In genomic region chr2:233053928-233054774, GRCh38 we compare ENCODE assay signal across 8 cellular contexts. TPM values are rescaled to one million over a fixed set of nuclear protein-coding genes. Genes with fewer than 3 reads are reported as not detected.
DNase-seq lines count a peak whose midpoint lies in the region; ATAC-seq and TF ChIP-seq lines count a peak whose summit lies in the region.

No MANE protein-coding gene starts in this region.

- peaks cover 16% of the 10 kb centered on the region for H3K27me3 Mint-ChIP-seq in activated CD4-positive, alpha-beta T cell treated with anti-CD3 and anti-CD28 coated beads, Interleukin-2, amount 10 ng/mL, durations not matched to agents 7 days and 5 days
- H3K27me3 Mint-ChIP-seq in mesothelial cell of epicardium (ENCODE audit: low read depth) = peaks cover 46% of the 10 kb centered on the region

- H3K36me3 Mint-ChIP-seq in activated CD4-positive, alpha-beta T cell treated with anti-CD3 and anti-CD28 coated beads, Interleukin-2, amount 10 ng/mL, durations not matched to agents 7 days and 5 days (ENCODE audit: low read depth) = no peaks in the 10 kb centered on the region
- H3K36me3 Mint-ChIP-seq in mesothelial cell of epicardium = no peaks in the 10 kb centered on the region

- peak overlapping the region in 1 of 59 donors; percentile 27 for H3K4me3 ChIP-seq in dorsolateral prefrontal cortex

- CTCF ChIA-PET in activated CD4-positive, alpha-beta T cell treated with anti-CD3 and anti-CD28 coated beads, Interleukin-2, amount 10 ng/mL, durations not matched to agents 7 days and 5 days (lab: Charles Lee) = interaction anchor here (0.6 to 2.9 kb wide), 12 partner anchors 9 to 449 kb away, joined by 3 to 16 read pairs (median 4); partner anchors contain the start of gene ATG16L1

- peak; percentile 98 for TF ChIP-seq CTCF in GM12874 (IDR thresholded peaks at IDR 0.05; ENCODE audit: insufficient read depth, low read depth, low read length)
- TF ChIP-seq CTCF in dorsolateral prefrontal cortex (IDR thresholded peaks at IDR 0.05 in 54 of 56, conservative IDR thresholded peaks at IDR 0.05 in 2 of 56; ENCODE audit: low read depth in 1 of 56, partially characterized antibody in 56 of 56) = peak; percentile 75 to 99 (median 93)
- peak; percentile 97 for TF ChIP-seq CTCF in mesothelial cell of epicardium (IDR thresholded peaks at IDR 0.05; ENCODE audit: unreplicated experiment)

- H3K4me3 Mint-ChIP-seq in activated CD4-positive, alpha-beta T cell treated with anti-CD3 and anti-CD28 coated beads, Interleukin-2, amount 10 ng/mL, durations not matched to agents 7 days and 5 days = no peak overlapping the region
- H3K4me3 Mint-ChIP-seq in mesothelial cell of epicardium = no peak overlapping the region

- H3K27ac ChIP-seq in dorsolateral prefrontal cortex = peak overlapping the region in 4 of 59 donors; percentile 7 to 56 (median 18)

- intact Hi-C loops in dorsolateral prefrontal cortex (cut with DNase I) = loop anchor here (2.0 to 5.0 kb wide), 2 partner anchors 177 to 201 kb away; no protein-coding TSS in a partner anchor

- no peak overlapping the region for H3K27ac Mint-ChIP-seq in activated CD4-positive, alpha-beta T cell treated with anti-CD3 and anti-CD28 coated beads, Interleukin-2, amount 10 ng/mL, durations not matched to agents 7 days and 5 days
- peak overlapping the region; percentile 40 for H3K27ac Mint-ChIP-seq in mesothelial cell of epicardium

- peaks cover 14% of the 10 kb centered on the region for H3K4me1 Mint-ChIP-seq in activated CD4-positive, alpha-beta T cell treated with anti-CD3 and anti-CD28 coated beads, Interleukin-2, amount 10 ng/mL, durations not matched to agents 7 days and 5 days
- H3K4me1 Mint-ChIP-seq in mesothelial cell of epicardium = peaks cover 14% of the 10 kb centered on the region

- H3K9me3 Mint-ChIP-seq in activated CD4-positive, alpha-beta T cell treated with anti-CD3 and anti-CD28 coated beads, Interleukin-2, amount 10 ng/mL, durations not matched to agents 7 days and 5 days = no peaks in the 10 kb centered on the region
- H3K9me3 Mint-ChIP-seq in mesothelial cell of epicardium = no peaks in the 10 kb centered on the region

- peak; percentile 91 for DNase-seq in 8988T
- peak; percentile 58 for DNase-seq in NCI-H1105 treated with DMSO at 0.1 percent for 48 hours (lab: John Stamatoyannopoulos, UW)
- peak; percentile 66 for DNase-seq in activated CD4-positive, alpha-beta T cell treated with anti-CD3 and anti-CD28 coated beads, Interleukin-2, amount 10 ng/mL, durations not matched to agents 7 days and 5 days
- DNase-seq in dorsolateral prefrontal cortex = peak in 7 of 10 donors; percentile 21 to 79 (median 63)
- DNase-seq in mesothelial cell of epicardium (ENCODE audit: low spot score in 2 of 2, unreplicated experiment in 2 of 2) = peak; percentile 60 to 82
- peak; percentile 90 for DNase-seq in stimulated activated CD8-positive, alpha-beta memory T cell treated with anti-CD3 and anti-CD28 coated beads, Interleukin-4, amount 100 ng/mL, for 48 hours

- POLR2A ChIA-PET in activated CD4-positive, alpha-beta T cell treated with anti-CD3 and anti-CD28 coated beads, Interleukin-2, amount 10 ng/mL, durations not matched to agents 7 days and 5 days (lab: Charles Lee) = no interaction called here

- H3K27me3 ChIP-seq in dorsolateral prefrontal cortex = no peaks in the 10 kb centered on the region

- ATAC-seq in GM18868 (IDR thresholded peaks at IDR 0.05; ENCODE audit: unreplicated experiment) = no peak

RNA-seq across cellular contexts. Expression of gene INPP5D, which starts 6.0 kb away (rescaled TPM):
- total RNA-seq in activated CD4-positive, alpha-beta T cell treated with anti-CD3 and anti-CD28 coated beads, Interleukin-2, amount 10 ng/mL, durations not matched to agents 7 days and 5 days = 100 to 1,000 TPM; 121 to 138 TPM
- total RNA-seq in dorsolateral prefrontal cortex (10 to 100 TPM in 117 of 120 experiments, 1 to 10 TPM in 3; 5.0 to 38.5 (median 18.8) TPM), mesothelial cell of epicardium (8.9 to 9.4 TPM (median 9.2 TPM) in 3 replicates)

RNA-seq across cellular contexts. Expression of gene NEU2, which starts 21.7 kb away (rescaled TPM):
- not detected for total RNA-seq in activated CD4-positive, alpha-beta T cell treated with anti-CD3 and anti-CD28 coated beads, Interleukin-2, amount 10 ng/mL, durations not matched to agents 7 days and 5 days
- total RNA-seq in dorsolateral prefrontal cortex (not detected), mesothelial cell of epicardium (not detected in 3 replicates)

RNA-seq across cellular contexts. Expression of gene NGEF, which starts 41.1 kb away (rescaled TPM):
- total RNA-seq in activated CD4-positive, alpha-beta T cell treated with anti-CD3 and anti-CD28 coated beads, Interleukin-2, amount 10 ng/mL, durations not matched to agents 7 days and 5 days = not detected
- total RNA-seq in dorsolateral prefrontal cortex = 100 to 1,000 TPM in 119 of 120 experiments, 10 to 100 TPM in 1; 68.9 to 303 (median 203) TPM
- total RNA-seq in mesothelial cell of epicardium = 0.51 to 1.3 TPM (median 1.3 TPM) in 3 replicates

Comparison
In these comparisons a context has a peak if more than half of its experiments do, and no peak if none do; other contexts are left out.
1. RNA of gene NGEF, which starts 41.1 kb away (total RNA-seq): 68.9 to 303 TPM in dorsolateral prefrontal cortex; 0.51 to 1.3 TPM in mesothelial cell of epicardium and not detected in activated CD4-positive, alpha-beta T cell treated with anti-CD3 and anti-CD28 coated beads, Interleukin-2, amount 10 ng/mL, durations not matched to agents 7 days and 5 days; every median in the first group is over 10 times any median in the second.
2. Peak in every context shown above with its lines, with median percentiles within 50 percentile points of each other: DNase-seq and CTCF ChIP-seq.